Comparison of ENCODE assay signal across 8 cellular contexts in genomic region chr5:127029513-127030258, GRCh38. TPM values are rescaled to one million over a fixed set of nuclear protein-coding genes. Genes with fewer than 3 reads are reported as not detected.
DNase-seq lines count a peak whose midpoint lies in the region; ATAC-seq and TF ChIP-seq lines count a peak whose summit lies in the region.

No MANE protein-coding gene starts in this region.

- H3K4me3 Mint-ChIP-seq in activated T-helper 17 cell treated with anti-CD3 and anti-CD28 coated beads, Interleukin-2, amount 50 U/mL, for 72 hours = peak overlapping the region; percentile 84
- H3K4me3 Mint-ChIP-seq in naive thymus-derived CD4-positive, alpha-beta T cell = peak overlapping the region; percentile 83 to 96 (median 92)
- peak overlapping the region; percentile 90 for H3K4me3 Mint-ChIP-seq in type B pancreatic cell

- no peaks in the 10 kb centered on the region for H4K20me1 ChIP-seq in fibroblast of lung (ENCODE audit: control insufficient read depth, extremely low read depth, insufficient read depth, low read length)

- H3K4me2 ChIP-seq in fibroblast of lung (ENCODE audit: extremely low read depth, insufficient read depth, low read length) = peak overlapping the region; percentile 72

- no peaks in the 10 kb centered on the region for H3K9me3 ChIP-seq in Panc1 (ENCODE audit: control insufficient read depth, insufficient read depth, low read depth, low read length)
- H3K9me3 ChIP-seq in fibroblast of lung (ENCODE audit: control insufficient read depth, insufficient read depth, low read depth, low read length) = no peaks in the 10 kb centered on the region
- no peaks in the 10 kb centered on the region for H3K9me3 ChIP-seq in naive thymus-derived CD4-positive, alpha-beta T cell (ENCODE audit: control insufficient read depth in 2 of 3, low read length in 3 of 3)

- BruUV-seq in Panc1 (replicated peaks; lab: Mats Ljungman, UMichigan) = no TSS peak

- H3K27ac Mint-ChIP-seq in activated T-helper 17 cell treated with anti-CD3 and anti-CD28 coated beads, Interleukin-2, amount 50 U/mL, for 72 hours = peak overlapping the region; percentile 41
- H3K27ac Mint-ChIP-seq in naive thymus-derived CD4-positive, alpha-beta T cell = peak overlapping the region in 8 of 9 donors; percentile 20 to 86 (median 79)
- H3K27ac Mint-ChIP-seq in type B pancreatic cell = peak overlapping the region; percentile 62

- peak overlapping the region; percentile 87 for H3K9ac ChIP-seq in fibroblast of lung (ENCODE audit: insufficient read depth, low read length)

- no peaks in the 10 kb centered on the region for H3K4me1 Mint-ChIP-seq in activated T-helper 17 cell treated with anti-CD3 and anti-CD28 coated beads, Interleukin-2, amount 50 U/mL, for 72 hours
- peaks cover 20 to 40% (median 31%) of the 10 kb centered on the region in 7 donors for H3K4me1 Mint-ChIP-seq in naive thymus-derived CD4-positive, alpha-beta T cell
- peaks cover 14% of the 10 kb centered on the region for H3K4me1 Mint-ChIP-seq in type B pancreatic cell (ENCODE audit: unreplicated experiment)

- DNase-seq in BJ (ENCODE audit: low read depth) (no peak), HS-5 (ENCODE audit: low read depth) (peak; percentile 46), Panc1 (ENCODE audit: low read depth, low spot score) (no peak), fibroblast of lung (ENCODE audit: low read depth in 2 of 2) (peak; percentile 59 to 60), type B pancreatic cell (ENCODE audit: extremely low spot score, unreplicated experiment) (peak; percentile 71)
- DNase-seq in naive thymus-derived CD4-positive, alpha-beta T cell = peak; percentile 18 to 55 (median 48)

- peak; percentile 52 for TF ChIP-seq CTCF in BJ (IDR thresholded peaks at IDR 0.05; ENCODE audit: insufficient read depth, low read depth, low read length)
- TF ChIP-seq CTCF in Panc1 (IDR thresholded peaks at IDR 0.05) = peak; percentile 68
- peak; percentile 50 to 53 for TF ChIP-seq CTCF in fibroblast of lung (conservative IDR thresholded peaks at IDR 0.05 in 1 of 2, IDR thresholded peaks at IDR 0.05 in 1 of 2; ENCODE audit: low read depth in 1 of 2, low read length in 2 of 2)
- TF ChIP-seq CTCF in type B pancreatic cell (conservative IDR thresholded peaks at IDR 0.05) = peak; percentile 71

- peak overlapping the region; percentile 91 for H3K4me3 ChIP-seq in BJ (ENCODE audit: low read depth, low read length)
- peak overlapping the region; percentile 68 to 82 for H3K4me3 ChIP-seq in Panc1 (ENCODE audit: low read depth in 2 of 2, low read length in 2 of 2)
- peak overlapping the region; percentile 79 to 97 (median 87) for H3K4me3 ChIP-seq in fibroblast of lung (replicated peaks in 1 of 4; ENCODE audit: control extremely low read depth in 1 of 4, insufficient read depth in 1 of 4, low read depth in 3 of 4, low read length in 4 of 4)
- peak overlapping the region; percentile 79 for H3K4me3 ChIP-seq in naive thymus-derived CD4-positive, alpha-beta T cell (ENCODE audit: low read length)

- H3K27ac ChIP-seq in Panc1 (ENCODE audit: low read length) (peak overlapping the region; percentile 35; the same call in 1 of the 2 replicates), fibroblast of lung (ENCODE audit: insufficient read depth, low read length) (peak overlapping the region; percentile 86)
- peak overlapping the region; percentile 78 for H3K27ac ChIP-seq in naive thymus-derived CD4-positive, alpha-beta T cell (ENCODE audit: low read depth, low read length)

- POLR2A ChIA-PET in BJ (lab: Charles Lee) (no interaction called here), Panc1 (lab: Charles Lee) (no interaction called here)
- POLR2A ChIA-PET in naive thymus-derived CD4-positive, alpha-beta T cell (lab: Charles Lee) = interaction anchor here (0.6 to 3.4 kb wide), 10 partner anchors 36 to 252 kb away, joined by 3 to 14 read pairs (median 4); partner anchors contain the start of gene C5orf63

- CTCF ChIA-PET in BJ (lab: Yijun Ruan, JAX) (interaction anchor here (0.6 to 1.6 kb wide), 9 partner anchors 10 to 285 kb away, joined by 3 to 6 read pairs (median 3); no protein-coding TSS in a partner anchor), Panc1 (lab: Charles Lee) (no interaction called here)
- CTCF ChIA-PET in naive thymus-derived CD4-positive, alpha-beta T cell (lab: Charles Lee) = interaction anchor here (0.6 kb wide), 1 partner anchor 425 kb away, joined by 6 read pairs; no protein-coding TSS in a partner anchor

- no peaks in the 10 kb centered on the region for H3K36me3 ChIP-seq in BJ (ENCODE audit: control insufficient read depth, insufficient read depth, low read length)
- no peaks in the 10 kb centered on the region for H3K36me3 ChIP-seq in Panc1 (ENCODE audit: control insufficient read depth, insufficient read depth, low read length)
- no peaks in the 10 kb centered on the region for H3K36me3 ChIP-seq in fibroblast of lung (ENCODE audit: control insufficient read depth, insufficient read depth, low read length)
- peaks cover 0 to 7% (median 0%) of the 10 kb centered on the region in 3 experiments for H3K36me3 ChIP-seq in naive thymus-derived CD4-positive, alpha-beta T cell (ENCODE audit: control insufficient read depth in 2 of 3, insufficient read depth in 3 of 3, low read length in 3 of 3)

- in situ Hi-C loops in Panc1 (cut with HindIII; ENCODE audit: low pct_unique_long_range_greater_than_20kb, low sequenced_read_pairs) = no loop called here

- H3K27me3 ChIP-seq in BJ (ENCODE audit: control insufficient read depth, insufficient read depth, low read length) = no peaks in the 10 kb centered on the region
- H3K27me3 ChIP-seq in Panc1 (ENCODE audit: control insufficient read depth, insufficient read depth, low read length) = no peaks in the 10 kb centered on the region; the same call in 1 of the 2 replicates
- no peaks in the 10 kb centered on the region for H3K27me3 ChIP-seq in fibroblast of lung (ENCODE audit: control insufficient read depth, insufficient read depth, low read length)
- no peaks in the 10 kb centered on the region for H3K27me3 ChIP-seq in naive thymus-derived CD4-positive, alpha-beta T cell (ENCODE audit: control insufficient read depth in 2 of 2, insufficient read depth in 2 of 2, low read length in 2 of 2)

- H3K4me1 ChIP-seq in Panc1 (ENCODE audit: control insufficient read depth, insufficient read depth, low read length) = no peaks in the 10 kb centered on the region; the same call in 1 of the 2 replicates
- peaks cover 2% of the 10 kb centered on the region for H3K4me1 ChIP-seq in fibroblast of lung (ENCODE audit: control insufficient read depth, extremely low read depth, insufficient read depth, low read length)
- H3K4me1 ChIP-seq in naive thymus-derived CD4-positive, alpha-beta T cell (ENCODE audit: control insufficient read depth in 2 of 2, insufficient read depth in 2 of 2, low read length in 2 of 2) = peaks cover 0 to 10% of the 10 kb centered on the region in 2 donors

- ATAC-seq in GM19351 (IDR thresholded peaks at IDR 0.05; ENCODE audit: unreplicated experiment) (peak; percentile 12), Panc1 (peak; percentile 74)
- ATAC-seq in activated T-helper 17 cell treated with anti-CD3 and anti-CD28 coated beads, Interleukin-2, amount 50 U/mL, for 72 hours (replicated peaks) = no peak
- ATAC-seq in naive thymus-derived CD4-positive, alpha-beta T cell = peak; percentile 2

- peaks cover 3% of the 10 kb centered on the region for H3K27me3 Mint-ChIP-seq in activated T-helper 17 cell treated with anti-CD3 and anti-CD28 coated beads, Interleukin-2, amount 50 U/mL, for 72 hours
- peaks cover 0 to 57% (median 0%) of the 10 kb centered on the region in 5 donors for H3K27me3 Mint-ChIP-seq in naive thymus-derived CD4-positive, alpha-beta T cell
- H3K27me3 Mint-ChIP-seq in type B pancreatic cell = peaks cover 54% of the 10 kb centered on the region

- H2AFZ ChIP-seq in fibroblast of lung (ENCODE audit: low read length) = peak overlapping the region; percentile 95

- no peaks in the 10 kb centered on the region for H3K36me3 Mint-ChIP-seq in activated T-helper 17 cell treated with anti-CD3 and anti-CD28 coated beads, Interleukin-2, amount 50 U/mL, for 72 hours (ENCODE audit: low read depth)
- H3K36me3 Mint-ChIP-seq in naive thymus-derived CD4-positive, alpha-beta T cell = no peaks in the 10 kb centered on the region
- no peaks in the 10 kb centered on the region for H3K36me3 Mint-ChIP-seq in type B pancreatic cell

- H3K79me2 ChIP-seq in fibroblast of lung (ENCODE audit: control insufficient read depth, insufficient read depth, low read length) = peaks cover 13% of the 10 kb centered on the region

- intact Hi-C loops in Panc1 (cut with micrococcal nuclease; ENCODE audit: unreplicated experiment) = no loop called here
- intact Hi-C loops in naive thymus-derived CD4-positive, alpha-beta T cell (cut with micrococcal nuclease) = loop anchor here (1.0 to 5.0 kb wide), 15 partner anchors 17 to 1054 kb away; partner anchors contain the start of genes C5orf63 (in 2 of the 2), PRRC1 (in 2 of the 2), SLC12A2 (in 2 of the 2) and PHAX (in 1 of the 2)

- H3K9me3 Mint-ChIP-seq in activated T-helper 17 cell treated with anti-CD3 and anti-CD28 coated beads, Interleukin-2, amount 50 U/mL, for 72 hours = no peaks in the 10 kb centered on the region
- peaks cover 0 to 1% (median 0%) of the 10 kb centered on the region in 11 donors for H3K9me3 Mint-ChIP-seq in naive thymus-derived CD4-positive, alpha-beta T cell
- H3K9me3 Mint-ChIP-seq in type B pancreatic cell = no peaks in the 10 kb centered on the region

RNA-seq across cellular contexts. Expression of gene MARCHF3, which starts 0.7 kb away (rescaled TPM):
- polyA plus RNA-seq in BJ (2011; rRNA removed) (8.6 TPM in 2 replicates), fibroblast of lung (8.6 and 15.2 TPM in 2 replicates)
- polyA minus RNA-seq in BJ (2011; rRNA and poly(A)+ RNA removed) = 9.5 and 18.7 TPM in 2 replicates
- total RNA-seq in Panc1 (2021; ENCODE audit: unreplicated experiment) (3.0 TPM), fibroblast of lung (8.7 and 11.6 TPM in 2 replicates), type B pancreatic cell (ENCODE audit: low replicate concordance) (4.9 and 5.9 TPM in 2 replicates)
- 1.4 TPM for polyA plus RNA-seq in Panc1 (2012; ENCODE audit: insufficient read length)
- total RNA-seq in activated T-helper 17 cell treated with anti-CD3 and anti-CD28 coated beads, Interleukin-2, amount 50 U/mL, for 72 hours = 1 to 10 TPM; 2.3 to 2.9 TPM
- polyA plus RNA-seq in fibroblast of lung (2012) = 4.8 and 10.6 TPM in 2 replicates
- 30.7 and 36.6 TPM in 2 replicates for polyA minus RNA-seq in fibroblast of lung (ENCODE audit: low replicate concordance)
- total RNA-seq in naive thymus-derived CD4-positive, alpha-beta T cell = 10 to 100 TPM in 3 of 5 experiments, 1 to 10 TPM in 2; 3.1 to 15.4 (median 13.0) TPM
- polyA plus RNA-seq in naive thymus-derived CD4-positive, alpha-beta T cell = 10 to 100 TPM; 10.8 to 14.9 TPM

RNA-seq across cellular contexts. Expression of gene C5orf63, which starts 43.6 kb away (rescaled TPM):
- 1.4 and 3.9 TPM in 2 replicates for polyA plus RNA-seq in BJ (2011; rRNA removed)
- 0.62 and 1.6 TPM in 2 replicates for polyA minus RNA-seq in BJ (2011; rRNA and poly(A)+ RNA removed)
- total RNA-seq in Panc1 (2021; ENCODE audit: unreplicated experiment) = 9.8 TPM
- 5.4 TPM for polyA plus RNA-seq in Panc1 (2012; ENCODE audit: insufficient read length)
- total RNA-seq in activated T-helper 17 cell treated with anti-CD3 and anti-CD28 coated beads, Interleukin-2, amount 50 U/mL, for 72 hours = 10 to 100 TPM; 11.0 to 12.3 TPM
- total RNA-seq in fibroblast of lung = 3.6 and 4.0 TPM in 2 replicates
- polyA plus RNA-seq in fibroblast of lung = 2.9 and 3.3 TPM in 2 replicates
- 2.8 and 2.9 TPM in 2 replicates for polyA plus RNA-seq in fibroblast of lung (2012)
- polyA minus RNA-seq in fibroblast of lung (ENCODE audit: low replicate concordance) = not detected in 2 replicates
- 10 to 100 TPM in 4 of 5 experiments, 1 to 10 TPM in 1; 9.2 to 20.7 (median 11.9) TPM for total RNA-seq in naive thymus-derived CD4-positive, alpha-beta T cell
- polyA plus RNA-seq in naive thymus-derived CD4-positive, alpha-beta T cell = 1 to 10 TPM; 4.3 to 4.7 TPM
- 5.1 and 8.9 TPM in 2 replicates for total RNA-seq in type B pancreatic cell (ENCODE audit: low replicate concordance)

Comparison
In these comparisons a context has a peak if more than half of its experiments do, and no peak if none do; other contexts are left out.
1. DNase-seq: peak in HS-5 (single experiment), fibroblast of lung (2 of 2), naive thymus-derived CD4-positive, alpha-beta T cell (9 of 9) and type B pancreatic cell (single experiment); none in BJ (single experiment) and Panc1 (single experiment).
2. H3K27ac ChIP-seq: peak in every context shown above with its lines; median percentile 86 in fibroblast of lung; 78 in naive thymus-derived CD4-positive, alpha-beta T cell; 35 in Panc1.
3. Peak in every context shown above with its lines, with median percentiles within 50 percentile points of each other: H3K4me3 ChIP-seq, CTCF ChIP-seq, H3K27ac Mint-ChIP-seq and H3K4me3 Mint-ChIP-seq.